Comparison of ENCODE assay signal across 1 cellular context in genomic region chr2:47344890-47345583, GRCh38.
TF ChIP-seq lines count a peak whose summit lies in the region.

No MANE protein-coding gene starts in this region.

TF ChIP-seq in HepG2, 621 proteins besides CTCF, POLR2A, EP300 and RAD21 (continued from another document and continues in another):
- TF ChIP-seq ZXDC (CRISPR knock-in tag; IDR thresholded peaks at IDR 0.05) (no peak), NR2F6 (IDR thresholded peaks at IDR 0.05) (peak; percentile 53), NR2F6 (CRISPR knock-in tag; IDR thresholded peaks at IDR 0.05) (peak; percentile 57; the same call in 1 of the 2 replicates), ATF1 (CRISPR knock-in tag; IDR thresholded peaks at IDR 0.05) (peak; percentile 46; the same call in 1 of the 2 replicates), TEAD2 (CRISPR knock-in tag; IDR thresholded peaks at IDR 0.05) (no peak), TMF1 (CRISPR knock-in tag; IDR thresholded peaks at IDR 0.05; ENCODE audit: low read depth) (no peak), ZBTB21 (CRISPR knock-in tag; IDR thresholded peaks at IDR 0.05) (no peak), ZBTB39 (CRISPR knock-in tag; IDR thresholded peaks at IDR 0.05) (no peak), ZNF784 (CRISPR knock-in tag; IDR thresholded peaks at IDR 0.05; ENCODE audit: borderline replicate concordance) (no peak), RERE (CRISPR knock-in tag; IDR thresholded peaks at IDR 0.05; ENCODE audit: low read depth) (peak; percentile 75), ZNF331 (CRISPR knock-in tag; IDR thresholded peaks at IDR 0.05) (peak; percentile 94), RFXAP (CRISPR knock-in tag; IDR thresholded peaks at IDR 0.05; ENCODE audit: borderline replicate concordance) (peak; percentile 99), ZNF12 (CRISPR knock-in tag; IDR thresholded peaks at IDR 0.05) (no peak), ZNF768 (CRISPR knock-in tag; IDR thresholded peaks at IDR 0.05) (no peak), ZNF574 (CRISPR knock-in tag; IDR thresholded peaks at IDR 0.05) (peak; percentile 60), TAF1 (CRISPR knock-in tag; IDR thresholded peaks at IDR 0.05) (peak; percentile 60), ATF7 (IDR thresholded peaks at IDR 0.05) (no peak), ATF7 (CRISPR knock-in tag; IDR thresholded peaks at IDR 0.05) (no peak), E2F5 (CRISPR knock-in tag; conservative IDR thresholded peaks at IDR 0.05) (no peak), SRSF4 (IDR thresholded peaks at IDR 0.05; ENCODE audit: low read depth, low read length, poor library complexity, severe bottlenecking) (no peak), CERS6 (CRISPR knock-in tag; IDR thresholded peaks at IDR 0.05) (no peak), ZNF552 (CRISPR knock-in tag; IDR thresholded peaks at IDR 0.05; ENCODE audit: borderline replicate concordance) (no peak), ZNF607 (CRISPR knock-in tag; IDR thresholded peaks at IDR 0.05; ENCODE audit: borderline replicate concordance) (no peak; the same call in 1 of the 2 replicates), SNAPC2 (CRISPR knock-in tag; IDR thresholded peaks at IDR 0.05) (no peak), KDM5A (IDR thresholded peaks at IDR 0.05; ENCODE audit: borderline replicate concordance, low read length) (peak; percentile 2; the same call in 1 of the 2 replicates), BCL6 (CRISPR knock-in tag; IDR thresholded peaks at IDR 0.05) (peak; percentile 82), MED13 (CRISPR knock-in tag; IDR thresholded peaks at IDR 0.05) (no peak; the same call in 1 of the 2 replicates), ARID3A (IDR thresholded peaks at IDR 0.05; ENCODE audit: low read depth, low read length) (peak; percentile 6; the same call in 1 of the 2 replicates), PTBP1 (IDR thresholded peaks at IDR 0.05; ENCODE audit: low read depth, low read length, poor library complexity, severe bottlenecking) (no peak), EEA1 (CRISPR knock-in tag; IDR thresholded peaks at IDR 0.05; ENCODE audit: borderline replicate concordance) (no peak), PBX3 (CRISPR knock-in tag; IDR thresholded peaks at IDR 0.05; ENCODE audit: borderline replicate concordance) (no peak), MLXIP (CRISPR knock-in tag; IDR thresholded peaks at IDR 0.05; ENCODE audit: borderline replicate concordance) (peak; percentile 47; the same call in 1 of the 2 replicates), IRX3 (CRISPR knock-in tag; IDR thresholded peaks at IDR 0.05; ENCODE audit: borderline replicate concordance, low read depth) (no peak), KMT2A (CRISPR knock-in tag; IDR thresholded peaks at IDR 0.05) (peak; percentile 87), ZFP1 (CRISPR knock-in tag; IDR thresholded peaks at IDR 0.05) (peak; percentile 92; the same call in 1 of the 2 replicates), ZBTB42 (CRISPR knock-in tag; IDR thresholded peaks at IDR 0.05) (no peak), KAT2B (IDR thresholded peaks at IDR 0.05; ENCODE audit: borderline replicate concordance, low read depth, low read length) (no peak), CHD2 (IDR thresholded peaks at IDR 0.05; ENCODE audit: low read depth, low read length) (no peak)
